ENCODE assay signal across 8 cellular contexts in genomic region chr1:21490774-21491482, GRCh38. TPM values are rescaled to one million over a fixed set of nuclear protein-coding genes. Genes with fewer than 3 reads are reported as not detected.
DNase-seq lines count a peak whose midpoint lies in the region; ATAC-seq and TF ChIP-seq lines count a peak whose summit lies in the region.

No MANE protein-coding gene starts in this region.

- no peak overlapping the region for H3K27ac Mint-ChIP-seq in memory B cell

- H3K4me3 Mint-ChIP-seq in memory B cell = no peak overlapping the region

- H3K36me3 Mint-ChIP-seq in memory B cell = peaks cover 2% of the 10 kb centered on the region

- H3K9me3 ChIP-seq in MG63 (no peaks in the 10 kb centered on the region), ovary (no peaks in the 10 kb centered on the region)

- no peak overlapping the region for H3K27ac ChIP-seq in ovary

- peaks cover 5% of the 10 kb centered on the region for H3K27me3 Mint-ChIP-seq in memory B cell

- in situ Hi-C loops in astrocyte of the cerebellum (cut with HindIII; ENCODE audit: low sequenced_read_pairs) = no loop called here

- H3K4me1 Mint-ChIP-seq in memory B cell = peaks cover 8% of the 10 kb centered on the region

- TF ChIP-seq POLR2A in ovary (IDR thresholded peaks at IDR 0.05) = no peak

- peaks cover 2% of the 10 kb centered on the region for H3K9me3 Mint-ChIP-seq in memory B cell

- H3K4me3 ChIP-seq in MG63 (no peak overlapping the region), astrocyte of the cerebellum (ENCODE audit: low read depth, low read length) (no peak overlapping the region), ovary (no peak overlapping the region)

- intact Hi-C loops in ovary (cut with DNase I) = no loop called here

- H3K36me3 ChIP-seq in MG63 (no peaks in the 10 kb centered on the region), ovary (no peaks in the 10 kb centered on the region)

- peak; percentile 22 for DNase-seq in NK-92 treated with Interleukin-12 subunit alpha and Interleukin-12 subunit beta, amount 100 ng/mL, for 24 hours (lab: John Stamatoyannopoulos, UW)
- DNase-seq in NK-92 (lab: John Stamatoyannopoulos, UW; ENCODE audit: unreplicated experiment) = no peak
- peak; percentile 90 for DNase-seq in MG63
- no peak for DNase-seq in astrocyte of the cerebellum (ENCODE audit: low read depth)
- DNase-seq in memory B cell (ENCODE audit: low spot score in 2 of 2) = no peak
- no peak for DNase-seq in activated CD4-positive, CD25-positive, alpha-beta regulatory T cell treated with anti-CD3 and anti-CD28 coated beads, Interleukin-2, amount 50 U/mL, for 72 hours
- no peak for DNase-seq in ovary
- DNase-seq in NCI-H1694 treated with DMSO at 0.1 percent for 48 hours (lab: John Stamatoyannopoulos, UW) = no peak

- H3K27me3 ChIP-seq in MG63 (no peaks in the 10 kb centered on the region), ovary (no peaks in the 10 kb centered on the region)

- TF ChIP-seq EP300 in ovary (IDR thresholded peaks at IDR 0.05) = no peak

- WGBS in ovary, 3 donors = 76 to 86% (median 82%) methylated on average over 11 of the region's 11 CpGs

- peak; percentile 35 for ATAC-seq in memory B cell (ENCODE audit: low read depth)

- TF ChIP-seq CTCF in astrocyte of the cerebellum (IDR thresholded peaks at IDR 0.05; ENCODE audit: low read depth, low read length, missing control alignments) (peak; percentile 59), ovary (IDR thresholded peaks at IDR 0.05) (no peak)

- no peaks in the 10 kb centered on the region for H3K4me1 ChIP-seq in ovary (ENCODE audit: insufficient read depth)

RNA-seq across cellular contexts. Expression of gene ALPL, which starts 18.3 kb away (rescaled TPM):
- total RNA-seq in MG63 (2014; rRNA removed; shearing (Covaris generic); ENCODE audit: low replicate concordance) = 1.9 and 4.2 TPM in 2 replicates
- 1 to 10 TPM; 1.2 to 5.3 (median 3.3) TPM for total RNA-seq in ovary
- 1 to 10 TPM; 4.1 to 9.2 TPM for polyA plus RNA-seq in ovary

RNA-seq across cellular contexts. Expression of gene NBPF3, which starts 51.0 kb away (rescaled TPM):
- total RNA-seq in MG63 (2014; rRNA removed; shearing (Covaris generic); ENCODE audit: low replicate concordance) = 22.4 and 25.1 TPM in 2 replicates
- total RNA-seq in ovary = 1 to 10 TPM; 5.6 to 9.8 (median 8.8) TPM
- polyA plus RNA-seq in ovary = 10 to 100 TPM in 1 of 2 donors, 1 to 10 TPM in 1; 4.2 to 11.1 TPM

Comparison
In these comparisons a context has a peak if more than half of its experiments do, and no peak if none do; other contexts are left out.
1. DNase-seq: peak in NK-92 treated with Interleukin-12 subunit alpha and Interleukin-12 subunit beta, amount 100 ng/mL, for 24 hours (single experiment) and MG63 (single experiment); none in NK-92 (single experiment), astrocyte of the cerebellum (single experiment), memory B cell (0 of 2), activated CD4-positive, CD25-positive, alpha-beta regulatory T cell treated with anti-CD3 and anti-CD28 coated beads, Interleukin-2, amount 50 U/mL, for 72 hours (single experiment), ovary (0 of 5) and NCI-H1694 treated with DMSO at 0.1 percent for 48 hours (single experiment).